ENCODE assay signal across 24 cellular contexts in the genomic region with DNA sequence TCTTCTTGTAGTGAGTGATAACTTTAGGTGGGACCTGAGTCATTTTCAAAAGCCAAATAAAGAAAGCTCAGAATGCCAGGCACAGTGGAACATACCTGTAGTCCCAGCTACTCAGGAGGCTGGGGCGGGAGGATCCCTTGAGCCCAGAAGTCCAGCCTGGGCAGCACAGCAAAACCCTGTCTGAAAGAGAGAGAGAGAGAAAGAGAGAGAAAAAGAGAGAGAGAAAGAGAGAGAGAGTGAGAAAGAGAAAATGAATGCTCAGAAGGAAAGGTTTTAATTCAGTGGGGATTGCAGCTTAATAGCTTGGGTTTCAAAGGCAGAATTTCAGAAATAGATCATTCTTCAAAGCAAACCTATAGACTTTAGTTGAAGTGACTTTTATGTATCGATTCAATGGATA. TPM values are rescaled to one million over a fixed set of nuclear protein-coding genes. Genes with fewer than 3 reads are reported as not detected.
"Had no signal": no experiment of that assay in that cellular context is flagged by ENCODE, and none has a peak within 500 bp of the region (broad histone marks: within the 10 kb centered on the region; RNA-seq: fewer than 3 reads in every experiment).

No MANE protein-coding gene starts in this region.

- H3K27me3 ChIP-seq: ascending aorta, colonic mucosa, hepatocyte, sigmoid colon, vagina had no signal

- H3K4me1 ChIP-seq: ascending aorta, colonic mucosa, sigmoid colon, vagina had no signal

- H3K36me3 ChIP-seq: brain microvascular endothelial cell, colonic mucosa, left lung, sigmoid colon had no signal

- H2AFZ ChIP-seq: hepatocyte had no signal

- H3K27ac ChIP-seq: ascending aorta, brain microvascular endothelial cell, colonic mucosa, dorsolateral prefrontal cortex, esophagus muscularis mucosa, hepatocyte, left lung, sigmoid colon, vagina had no signal

- H3K79me2 ChIP-seq: hepatocyte had no signal

- H3K4me3 ChIP-seq: ascending aorta, colonic mucosa, dorsolateral prefrontal cortex, esophagus muscularis mucosa, hepatocyte, left lung, lung, sigmoid colon, smooth muscle cell, vagina had no signal

- H3K9me3 ChIP-seq: ascending aorta, colonic mucosa, esophagus muscularis mucosa, left lung, sigmoid colon, vagina had no signal

- DNase-seq: activated CD4-positive, alpha-beta T cell treated with anti-CD3 and anti-CD28 coated beads for 1 hour; activated effector memory CD4-positive, alpha-beta T cell treated with Interleukin-2 at 50 U/mL for 16 hours; activated naive CD4-positive, alpha-beta T cell treated with anti-CD3 and anti-CD28 coated beads for 36 hours; brain microvascular endothelial cell; central memory CD4-positive, alpha-beta T cell; colonic mucosa; glutamatergic neuron; immature natural killer cell; naive B cell; stimulated activated CD4-positive, alpha-beta T cell treated with anti-CD3 and anti-CD28 coated beads, Interleukin-15, amount 100 ng/mL, for 24 hours; stimulated activated naive B cell treated with anti-CD40 and anti-IgM and Interleukin-4, amounts not matched to agents 10 μg/mL and 1 μg/mL and 100 μg/mL, for 72 hours; trophoblast cell had no signal

- H3K4me2 ChIP-seq: hepatocyte, smooth muscle cell had no signal

- FAIRE-seq: frontal cortex, TTC549 had no signal

RNA-seq across cellular contexts. Expression of a gene that starts 25.7 kb away (rescaled TPM):
- total RNA-seq: neural crest cell had no signal
- polyA plus RNA-seq: immature natural killer cell had no signal
